Comparison of ENCODE assay signal across 1 cellular context in genomic region chr14:102672410-102672960, GRCh38.
TF ChIP-seq lines count a peak whose summit lies in the region.

No MANE protein-coding gene starts in this region.

TF ChIP-seq in K562, 482 proteins besides CTCF, POLR2A, EP300 and RAD21:
- peak; percentile 21; the same call in 1 of the 2 replicates for TF ChIP-seq MAFG (tag; conservative IDR thresholded peaks at IDR 0.05)
- TF ChIP-seq RBM25 (IDR thresholded peaks at IDR 0.05; ENCODE audit: low read depth, low read length, severe bottlenecking), result peak; percentile 64
- TF ChIP-seq C11orf30 (IDR thresholded peaks at IDR 0.05; ENCODE audit: low read depth), result peak; percentile 47
- peak; percentile 22; the same call in 1 of the 2 replicates for TF ChIP-seq MAFF (IDR thresholded peaks at IDR 0.05; ENCODE audit: low read length)
- TF ChIP-seq POLR2H (tag; IDR thresholded peaks at IDR 0.05; ENCODE audit: low read depth), result no peak
- no peak for TF ChIP-seq SIN3B (IDR thresholded peaks at IDR 0.05; ENCODE audit: low read depth)
- no peak for TF ChIP-seq ZKSCAN1 (IDR thresholded peaks at IDR 0.05; ENCODE audit: low read depth, low read length)
- TF ChIP-seq ZNF316 (IDR thresholded peaks at IDR 0.05), result peak; percentile 76
TF ChIP-seq in K562: peak in this region for 5.
